ENCODE assay signal across 1 cellular context in genomic region chr16:67807148-67807682, GRCh38.
TF ChIP-seq lines count a peak whose summit lies in the region.

No MANE protein-coding gene starts in this region.

TF ChIP-seq in K562, 482 proteins besides CTCF, POLR2A, EP300 and RAD21:
- TF ChIP-seq LCOR (CRISPR knock-in tag; IDR thresholded peaks at IDR 0.05) = 0 out of 2 replicates have a peak, but pooled peaks have one; percentile 8
- no peak for TF ChIP-seq NEUROD1 (IDR thresholded peaks at IDR 0.05; ENCODE audit: borderline replicate concordance, low read depth, low read length, partially characterized antibody)
- TF ChIP-seq NKRF (IDR thresholded peaks at IDR 0.05; ENCODE audit: borderline replicate concordance) = peak; percentile 93; the same call in 1 of the 2 replicates
- TF ChIP-seq SAP30 (IDR thresholded peaks at IDR 0.05; ENCODE audit: borderline replicate concordance, insufficient read depth, low read depth, low read length, poor library complexity, severe bottlenecking) = peak; percentile 92
- TF ChIP-seq MNT (conservative IDR thresholded peaks at IDR 0.05) = 0 out of 4 replicates have a peak, but pooled peaks have one; percentile 3 to 32
- no peak for TF ChIP-seq THRA (IDR thresholded peaks at IDR 0.05)
- TF ChIP-seq ZNF583 (CRISPR knock-in tag; IDR thresholded peaks at IDR 0.05) = no peak
- TF ChIP-seq VEZF1 (CRISPR knock-in tag; IDR thresholded peaks at IDR 0.05) = no peak; the same call in 1 of the 2 replicates
- TF ChIP-seq ATF6 (CRISPR knock-in tag; IDR thresholded peaks at IDR 0.05) = no peak
- no peak for TF ChIP-seq ZNF134 (CRISPR knock-in tag; conservative IDR thresholded peaks at IDR 0.05)
- TF ChIP-seq KAT7 (CRISPR knock-in tag; IDR thresholded peaks at IDR 0.05; ENCODE audit: borderline replicate concordance) = peak; percentile 10; the same call in 1 of the 2 replicates
- 0 out of 2 replicates have a peak, but pooled peaks have one; percentile 48 for TF ChIP-seq E2F4 (CRISPR knock-in tag; IDR thresholded peaks at IDR 0.05; ENCODE audit: low read depth)
- TF ChIP-seq SMARCC2 (IDR thresholded peaks at IDR 0.05; ENCODE audit: low read depth) = no peak
- TF ChIP-seq ZNF121 (CRISPR knock-in tag; conservative IDR thresholded peaks at IDR 0.05) = no peak
- no peak for TF ChIP-seq THRAP3 (IDR thresholded peaks at IDR 0.05; ENCODE audit: borderline replicate concordance)
- TF ChIP-seq HDAC1 (IDR thresholded peaks at IDR 0.05) = peak in 1 of 2 experiments; percentile 94; a peak in 2 of 4 replicates
- TF ChIP-seq PHF20 (IDR thresholded peaks at IDR 0.05; ENCODE audit: partially characterized antibody) = peak; percentile 19
- no peak for TF ChIP-seq RBM39 (optimal IDR thresholded peaks at IDR 0.05; ENCODE audit: low read depth, low read length)
- no peak for TF ChIP-seq CREBBP (IDR thresholded peaks at IDR 0.05; ENCODE audit: low read depth, low read length)
- no peak for TF ChIP-seq RAD51 (IDR thresholded peaks at IDR 0.05; ENCODE audit: borderline replicate concordance, low read depth)
- TF ChIP-seq TFAM (CRISPR knock-in tag; conservative IDR thresholded peaks at IDR 0.05) = no peak
- no peak for TF ChIP-seq TCF3 (CRISPR knock-in tag; IDR thresholded peaks at IDR 0.05)
- TF ChIP-seq RB1 (IDR thresholded peaks at IDR 0.05; ENCODE audit: low read depth) = 0 out of 2 replicates have a peak, but pooled peaks have one; percentile 4
- peak; percentile 29; the same call in 1 of the 2 replicates for TF ChIP-seq MTA3 (IDR thresholded peaks at IDR 0.05; ENCODE audit: borderline replicate concordance)
- no peak for TF ChIP-seq COPS2 (conservative IDR thresholded peaks at IDR 0.05)
- no peak for TF ChIP-seq DACH1 (IDR thresholded peaks at IDR 0.05; ENCODE audit: partially characterized antibody)
- 0 out of 2 replicates have a peak, but pooled peaks have one; percentile 4 for TF ChIP-seq MAX (CRISPR knock-in tag; IDR thresholded peaks at IDR 0.05)
- peak; percentile 65; the same call in 1 of the 2 replicates for TF ChIP-seq HDAC2 (IDR thresholded peaks at IDR 0.05)
- TF ChIP-seq ZBED1 (IDR thresholded peaks at IDR 0.05) = no peak
- peak; percentile 73; the same call in 1 of the 2 replicates for TF ChIP-seq E2F5 (CRISPR knock-in tag; IDR thresholded peaks at IDR 0.05)
- no peak for TF ChIP-seq THAP12 (CRISPR knock-in tag; IDR thresholded peaks at IDR 0.05)
- no peak for TF ChIP-seq MTA2 (IDR thresholded peaks at IDR 0.05; ENCODE audit: low read depth)
TF ChIP-seq in K562: peak in this region for 13.
